In genomic region chr15:80849308-80849707, GRCh38 we compare ENCODE assay signal across 13 cellular contexts.
A peak's percentile ranks its signal among the peaks of the same experiment; 100 is the strongest.
DNase-seq lines count a peak whose midpoint lies in the region; TF ChIP-seq lines count a peak whose summit lies in the region.
"Had no signal": no experiment of that assay in that cellular context is flagged by ENCODE, and none has a peak within 500 bp of the region (broad histone marks: within the 10 kb centered on the region; RNA-seq: fewer than 3 reads in every experiment).

No MANE protein-coding gene starts in this region.

- H3K79me2 ChIP-seq in parathyroid adenoma = no peaks in the 10 kb centered on the region

- H3K27me3 Mint-ChIP-seq in mesothelial cell of epicardium (ENCODE audit: low read depth) = peaks cover 47% of the 10 kb centered on the region

- H3K4me3 Mint-ChIP-seq in mesothelial cell of epicardium = no peak overlapping the region

- H3K9me3 Mint-ChIP-seq in mesothelial cell of epicardium = no peaks in the 10 kb centered on the region

- H3K4me3 ChIP-seq in epithelial cell of proximal tubule (ENCODE audit: low read depth, low read length) = no peak overlapping the region
- H3K4me3 ChIP-seq in parathyroid adenoma (ENCODE audit: low read depth, low read length) = no peak overlapping the region
- H3K4me3 ChIP-seq: cardiac muscle cell had no signal

- no peaks in the 10 kb centered on the region for H3K9me3 ChIP-seq in parathyroid adenoma (ENCODE audit: control insufficient read depth, low read length)

- H3K4me2 ChIP-seq in parathyroid adenoma (ENCODE audit: low read length) = no peak overlapping the region

- H3K27ac ChIP-seq in parathyroid adenoma = peak overlapping the region; percentile 45
- H3K27ac ChIP-seq: cardiac muscle cell had no signal

- H3K36me3 ChIP-seq in parathyroid adenoma (ENCODE audit: control insufficient read depth, insufficient read depth, low read length) = no peaks in the 10 kb centered on the region
- H3K36me3 ChIP-seq: cardiac muscle cell had no signal

- no peak overlapping the region for H3K27ac Mint-ChIP-seq in mesothelial cell of epicardium

- H3K9ac ChIP-seq in parathyroid adenoma = no peak overlapping the region

- no peaks in the 10 kb centered on the region for H3K4me1 Mint-ChIP-seq in mesothelial cell of epicardium

- TF ChIP-seq CTCF in epithelial cell of proximal tubule (conservative IDR thresholded peaks at IDR 0.05; ENCODE audit: low read depth, low read length) (no peak), parathyroid adenoma (IDR thresholded peaks at IDR 0.05) (no peak), mesothelial cell of epicardium (IDR thresholded peaks at IDR 0.05; ENCODE audit: unreplicated experiment) (no peak)

- no peak overlapping the region for H2AFZ ChIP-seq in parathyroid adenoma

- no peaks in the 10 kb centered on the region for H3K4me1 ChIP-seq in parathyroid adenoma

- DNase-seq in EL (peak; percentile 91), NCI-H2196 (lab: John Stamatoyannopoulos, UW; ENCODE audit: unreplicated experiment) (peak; percentile 77), epithelial cell of proximal tubule (ENCODE audit: low read depth) (peak; percentile 68), mesothelial cell of epicardium (ENCODE audit: low spot score in 2 of 2, unreplicated experiment in 2 of 2) (no peak), NCI-H1105 (lab: John Stamatoyannopoulos, UW) (no peak), GM19240 (ENCODE audit: insufficient read length, low spot score) (no peak)
- DNase-seq in activated CD4-positive, alpha-beta T cell treated with anti-CD3 and anti-CD28 coated beads for 48 hours = no peak
- DNase-seq: activated CD8-positive, alpha-beta memory T cell treated with anti-CD3 and anti-CD28 coated beads for 24 hours; GDM1; NCI-H1436; posterior cingulate gyrus had no signal

- no peaks in the 10 kb centered on the region for H3K36me3 Mint-ChIP-seq in mesothelial cell of epicardium

- no peaks in the 10 kb centered on the region for H3K27me3 ChIP-seq in parathyroid adenoma (ENCODE audit: control insufficient read depth, insufficient read depth, low read length)
- H3K27me3 ChIP-seq: cardiac muscle cell had no signal

Comparison
In these comparisons a context has a peak if more than half of its experiments do, and no peak if none do; other contexts are left out.
1. DNase-seq: peak in EL (single experiment), NCI-H2196 (single experiment) and epithelial cell of proximal tubule (single experiment); none in activated CD4-positive, alpha-beta T cell treated with anti-CD3 and anti-CD28 coated beads for 48 hours (single experiment), mesothelial cell of epicardium (0 of 2), NCI-H1105 (single experiment) and GM19240 (single experiment).